ENCODE assay signal across 8 cellular contexts in the genomic region with DNA sequence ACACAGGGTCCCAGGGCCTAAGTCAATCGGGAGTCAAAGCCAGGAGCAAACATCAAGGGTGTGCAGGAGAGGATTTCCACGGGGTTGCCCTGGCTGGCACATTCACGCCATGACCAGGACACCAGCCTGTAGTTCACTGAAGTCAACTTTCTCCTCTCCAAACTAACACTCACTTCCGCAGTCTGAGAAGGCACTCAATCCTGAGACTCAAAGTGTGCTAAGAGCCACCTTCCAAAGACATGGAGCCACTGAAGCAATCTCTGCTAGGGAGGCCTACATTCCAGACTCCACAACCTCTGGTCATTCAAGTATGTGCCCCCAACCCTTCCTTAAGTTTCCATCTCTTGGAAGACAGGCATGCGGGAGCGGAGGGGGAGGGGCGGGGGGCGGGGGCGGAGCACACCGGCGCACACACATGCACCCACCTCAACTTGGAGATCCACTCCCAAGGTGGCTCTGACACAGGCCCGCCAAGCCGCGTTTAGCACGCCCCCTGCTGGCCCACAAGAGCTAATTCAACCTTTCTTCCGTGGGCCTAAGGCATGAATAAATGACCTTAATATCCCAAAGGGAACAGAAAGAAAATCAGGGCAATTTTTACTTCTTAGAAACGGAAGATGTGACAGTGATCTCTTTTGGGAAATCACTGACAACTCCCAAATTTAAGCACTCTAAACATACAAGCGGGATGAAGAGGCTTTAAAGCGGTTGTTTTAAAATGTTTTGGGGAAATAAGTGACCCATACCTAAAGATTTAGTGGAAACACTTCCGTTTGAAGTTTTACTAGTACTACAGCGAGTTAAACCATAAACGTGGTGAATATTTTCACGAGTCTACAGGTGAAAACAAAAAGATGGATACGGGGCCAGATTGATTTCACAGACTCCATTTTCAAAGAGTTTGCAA.
A peak's percentile ranks its signal among the peaks of the same experiment; 100 is the strongest.
DNase-seq lines count a peak whose midpoint lies in the region; ATAC-seq and TF ChIP-seq lines count a peak whose summit lies in the region.

No MANE protein-coding gene starts in this region.

- TF ChIP-seq CTCF in GM12873 (IDR thresholded peaks at IDR 0.05; ENCODE audit: insufficient read depth, low read depth, low read length, missing control alignments): peak; percentile 83

- peak; percentile 40 to 74 (median 57) for DNase-seq in NCI-H1417 (lab: John Stamatoyannopoulos, UW)
- peak; percentile 66 for DNase-seq in astrocyte of the hippocampus (ENCODE audit: low read depth, low spot score)
- DNase-seq in iPS-NIHi11 (ENCODE audit: low spot score): peak; percentile 75
- peak; percentile 56 for DNase-seq in stimulated activated CD4-positive, alpha-beta T cell treated with anti-CD3 and anti-CD28 coated beads, Interleukin-1b, Interleukin-23, amount 100 ng/mL, for 48 hours

- H3K9me3 Mint-ChIP-seq in T-helper 1 cell treated with Interleukin-12 subunit alpha and Interleukin-12 subunit beta and Interleukin-4 antibody, amounts not matched to agents 30 μg/mL and 1 μg/mL, for 36 hours: no peaks in the 10 kb centered on the region

- no peak for ATAC-seq in HG02973 (IDR thresholded peaks at IDR 0.05; ENCODE audit: unreplicated experiment)
- ATAC-seq in GM18858 (IDR thresholded peaks at IDR 0.05; ENCODE audit: unreplicated experiment): no peak

- H3K27me3 Mint-ChIP-seq in T-helper 1 cell treated with Interleukin-12 subunit alpha and Interleukin-12 subunit beta and Interleukin-4 antibody, amounts not matched to agents 30 μg/mL and 1 μg/mL, for 36 hours (ENCODE audit: low read depth): peaks cover 47% of the 10 kb centered on the region

- peaks cover 8% of the 10 kb centered on the region for H3K4me1 Mint-ChIP-seq in T-helper 1 cell treated with Interleukin-12 subunit alpha and Interleukin-12 subunit beta and Interleukin-4 antibody, amounts not matched to agents 30 μg/mL and 1 μg/mL, for 36 hours (ENCODE audit: low read depth)

- no peaks in the 10 kb centered on the region for H3K36me3 Mint-ChIP-seq in T-helper 1 cell treated with Interleukin-12 subunit alpha and Interleukin-12 subunit beta and Interleukin-4 antibody, amounts not matched to agents 30 μg/mL and 1 μg/mL, for 36 hours (ENCODE audit: low read depth)

- H3K27ac Mint-ChIP-seq in T-helper 1 cell treated with Interleukin-12 subunit alpha and Interleukin-12 subunit beta and Interleukin-4 antibody, amounts not matched to agents 30 μg/mL and 1 μg/mL, for 36 hours: no peak overlapping the region

- peak overlapping the region; percentile 36 for H3K4me3 Mint-ChIP-seq in T-helper 1 cell treated with Interleukin-12 subunit alpha and Interleukin-12 subunit beta and Interleukin-4 antibody, amounts not matched to agents 30 μg/mL and 1 μg/mL, for 36 hours
